In genomic region chr2:157179706-157180105, GRCh38 we compare ENCODE assay signal across 22 cellular contexts.
"Had no signal": no experiment of that assay in that cellular context is flagged by ENCODE, and none has a peak within 500 bp of the region (broad histone marks: within the 10 kb centered on the region; RNA-seq: fewer than 3 reads in every experiment).

No MANE protein-coding gene starts in this region.

- DNase-seq: Karpas-422, KG1, MM.1S, NCI-H1092 treated with DMSO at 0.1 percent for 48 hours, NCI-H1436, NCI-H187, NCI-H2029, NCI-H2081 treated with DMSO at 0.1 percent for 48 hours, NCI-H2171, NCI-H226, NCI-H510A, NCI-H524 treated with DMSO at 0.1 percent for 48 hours, NCI-H69, NCI-H774, Right ventricle myocardium superior, RPMI8226, SIG-M5 had no signal

- H3K36me3 ChIP-seq: SJSA1 had no signal

- H3K9me3 ChIP-seq: SJSA1 had no signal

- H3K27ac ChIP-seq: HL-60, SJSA1, SK-N-MC had no signal

- H3K4me3 ChIP-seq: SJSA1, SK-N-MC had no signal

- FAIRE-seq: HTR-8/SVneo, RCC 7860 had no signal

- H3K27me3 ChIP-seq: SJSA1 had no signal
